26 cellular contexts compared by ENCODE assay signal in the genomic region with DNA sequence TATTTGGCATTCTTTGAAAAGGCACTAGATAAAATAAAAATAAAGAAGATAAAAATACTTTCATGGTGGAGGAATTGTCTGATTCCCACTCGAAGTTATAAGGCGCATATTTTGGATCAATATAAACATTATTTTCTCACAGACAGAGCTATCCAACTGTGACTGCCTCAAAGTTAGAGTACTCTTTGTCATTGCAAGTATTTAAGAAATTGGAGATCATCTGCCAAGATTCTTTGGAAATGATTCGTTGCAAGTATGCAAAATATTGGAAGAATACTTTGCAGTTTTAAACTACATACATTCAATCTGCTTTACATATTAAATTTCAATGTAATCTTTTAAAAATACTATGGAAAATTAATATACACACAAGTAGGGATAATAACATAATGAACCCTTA.
"Had no signal": no experiment of that assay in that cellular context is flagged by ENCODE, and none has a peak within 500 bp of the region (broad histone marks: within the 10 kb centered on the region; RNA-seq: fewer than 3 reads in every experiment).

No MANE protein-coding gene starts in this region.

- H3K4me3 ChIP-seq: esophagus squamous epithelium, heart right ventricle, prostate gland, suprapubic skin, transverse colon had no signal

- H3K9me3 ChIP-seq: esophagus squamous epithelium, heart right ventricle, prostate gland, suprapubic skin, transverse colon had no signal

- DNase-seq: activated CD4-positive, alpha-beta T cell treated with anti-CD3 and anti-CD28 coated beads, Interleukin-2, amount 50 U/mL, for 1 hour; activated CD4-positive, CD25-positive, alpha-beta regulatory T cell treated with anti-CD3 and anti-CD28 coated beads, Interleukin-2, amount 50 U/mL, for 72 hours; activated CD8-positive, alpha-beta memory T cell treated with anti-CD3 and anti-CD28 coated beads for 24 hours; activated CD8-positive, alpha-beta memory T cell treated with anti-CD3 and anti-CD28 coated beads, Interleukin-2, amount 50 U/mL, for 48 hours; activated effector memory CD4-positive, alpha-beta T cell treated with Interleukin-2 at 50 U/mL for 16 hours; activated naive CD4-positive, alpha-beta T cell treated with anti-CD3 and anti-CD28 coated beads, Interleukin-2, amount 10 ng/mL, durations not matched to agents 7 days and 5 days; activated naive CD8-positive, alpha-beta T cell treated with anti-CD3 and anti-CD28 coated beads, Interleukin-2, amount 50 U/mL, for 24 hours; activated T-cell treated with anti-CD3 and anti-CD28 coated beads, Interleukin-2, amount 50 U/mL, for 48 hours; aorta; dermis blood vessel endothelial cell; effector memory CD4-positive, alpha-beta T cell; esophagus squamous epithelium; heart right ventricle; immature natural killer cell; right cardiac atrium; small intestine; stimulated activated CD4-positive, alpha-beta T cell treated with anti-CD3 and anti-CD28 coated beads, Interleukin-15, amount 100 ng/mL, for 24 hours; stimulated activated CD4-positive, alpha-beta T cell treated with anti-CD3 and anti-CD28 coated beads, Interleukin-2, amount 100 ng/mL, for 48 hours; stimulated activated naive CD8-positive, alpha-beta T cell treated with anti-CD3 and anti-CD28 coated beads, Interleukin-15, amount 100 ng/mL, for 72 hours; T-helper 17 cell; transverse colon had no signal

- H3K9me3 Mint-ChIP-seq: activated naive CD4-positive, alpha-beta T cell treated with anti-CD3 and anti-CD28 coated beads, Interleukin-2, amount 10 ng/mL, durations not matched to agents 7 days and 5 days; activated naive CD8-positive, alpha-beta T cell treated with anti-CD3 and anti-CD28 coated beads, Interleukin-2, amount 50 U/mL, for 24 hours; immature natural killer cell; memory B cell; neural crest cell; stimulated activated naive CD8-positive, alpha-beta T cell treated with anti-CD3 and anti-CD28 coated beads, Interleukin-15, amount 100 ng/mL, for 72 hours had no signal

- ATAC-seq: activated naive CD8-positive, alpha-beta T cell treated with anti-CD3 and anti-CD28 coated beads, Interleukin-2, amount 50 U/mL, for 24 hours; heart right ventricle; right cardiac atrium; stimulated activated naive CD8-positive, alpha-beta T cell treated with anti-CD3 and anti-CD28 coated beads, Interleukin-15, amount 100 ng/mL, for 72 hours; T-helper 17 cell had no signal

- H3K27ac Mint-ChIP-seq: activated naive CD4-positive, alpha-beta T cell treated with anti-CD3 and anti-CD28 coated beads, Interleukin-2, amount 10 ng/mL, durations not matched to agents 7 days and 5 days; activated naive CD8-positive, alpha-beta T cell treated with anti-CD3 and anti-CD28 coated beads, Interleukin-2, amount 50 U/mL, for 24 hours; immature natural killer cell; memory B cell; stimulated activated naive CD8-positive, alpha-beta T cell treated with anti-CD3 and anti-CD28 coated beads, Interleukin-15, amount 100 ng/mL, for 72 hours; T-helper 17 cell had no signal

- H3K4me3 Mint-ChIP-seq: activated naive CD4-positive, alpha-beta T cell treated with anti-CD3 and anti-CD28 coated beads, Interleukin-2, amount 10 ng/mL, durations not matched to agents 7 days and 5 days; activated naive CD8-positive, alpha-beta T cell treated with anti-CD3 and anti-CD28 coated beads, Interleukin-2, amount 50 U/mL, for 24 hours; immature natural killer cell; memory B cell; neural crest cell; stimulated activated naive CD8-positive, alpha-beta T cell treated with anti-CD3 and anti-CD28 coated beads, Interleukin-15, amount 100 ng/mL, for 72 hours; T-helper 17 cell had no signal

- H3K4me1 ChIP-seq: esophagus squamous epithelium, prostate gland, suprapubic skin, transverse colon had no signal

- H3K36me3 Mint-ChIP-seq: activated naive CD4-positive, alpha-beta T cell treated with anti-CD3 and anti-CD28 coated beads, Interleukin-2, amount 10 ng/mL, durations not matched to agents 7 days and 5 days; immature natural killer cell; memory B cell had no signal

- H3K4me1 Mint-ChIP-seq: activated naive CD4-positive, alpha-beta T cell treated with anti-CD3 and anti-CD28 coated beads, Interleukin-2, amount 10 ng/mL, durations not matched to agents 7 days and 5 days; activated naive CD8-positive, alpha-beta T cell treated with anti-CD3 and anti-CD28 coated beads, Interleukin-2, amount 50 U/mL, for 24 hours; immature natural killer cell; memory B cell; stimulated activated naive CD8-positive, alpha-beta T cell treated with anti-CD3 and anti-CD28 coated beads, Interleukin-15, amount 100 ng/mL, for 72 hours; T-helper 17 cell had no signal

- H3K36me3 ChIP-seq: esophagus squamous epithelium, heart right ventricle, prostate gland, suprapubic skin, transverse colon had no signal

- H3K27me3 ChIP-seq: transverse colon had no signal

- H3K27ac ChIP-seq: esophagus squamous epithelium, heart right ventricle, prostate gland, suprapubic skin, transverse colon, VCaP had no signal
